Comparison of ENCODE assay signal across 8 cellular contexts in the genomic region with DNA sequence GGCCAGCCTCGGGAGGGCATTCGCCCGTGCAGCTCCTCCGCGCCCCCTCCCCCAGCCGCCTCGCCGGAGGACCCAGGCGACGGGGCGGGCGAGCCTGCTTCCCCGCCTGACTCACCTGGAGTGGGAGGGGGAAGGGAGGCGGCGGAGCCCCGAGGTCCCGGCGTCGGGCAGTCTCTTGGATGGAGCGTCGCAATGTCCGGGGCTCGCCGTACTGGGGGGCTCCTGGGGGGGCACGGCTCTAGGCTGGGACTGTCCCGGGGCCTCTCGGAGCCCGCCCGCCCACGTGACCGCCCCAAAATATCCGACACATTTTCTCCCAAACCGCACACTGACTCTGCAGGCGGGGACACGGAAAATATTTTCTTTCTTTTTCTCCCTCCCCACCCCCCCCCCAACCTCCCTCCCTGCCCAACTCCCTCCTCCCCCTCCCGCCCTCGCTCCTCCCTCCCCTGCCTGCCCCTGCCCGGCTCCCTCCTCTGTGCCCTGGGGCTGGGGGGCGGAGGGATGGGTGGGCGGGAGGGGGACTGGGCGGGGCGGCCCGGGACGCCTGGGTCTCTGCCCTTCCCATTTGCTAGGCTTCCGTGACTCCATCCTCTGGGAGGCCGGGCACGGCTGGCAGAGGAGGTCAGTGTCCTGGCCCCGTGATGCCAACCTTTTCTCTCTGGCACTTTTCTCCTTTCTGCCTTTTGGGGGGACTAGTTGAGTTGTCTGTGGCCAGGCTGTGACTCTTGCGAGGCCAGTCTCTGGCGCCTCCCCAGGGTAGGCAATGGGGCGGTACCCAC. TPM values are rescaled to one million over a fixed set of nuclear protein-coding genes. Genes with fewer than 3 reads are reported as not detected.
DNase-seq lines count a peak whose midpoint lies in the region; ATAC-seq, FAIRE-seq and TF ChIP-seq lines count a peak whose summit lies in the region.

A gene (minus strand): TSS at position 351 of the 782 bp plus-strand sequence. CDS start 4,664 bp downstream, outside the sequence.

- no peak within 1 kb of the TSS for H3K27ac ChIP-seq in astrocyte (ENCODE audit: low read depth, low read length)
- H3K27ac ChIP-seq in right atrium auricular region, result peak within 1 kb of the TSS; percentile 75 to 79
- peak within 1 kb of the TSS; percentile 81 to 92 (median 90) for H3K27ac ChIP-seq in sigmoid colon

- intact Hi-C loops in T-helper 1 cell treated with Interleukin-12 subunit alpha and Interleukin-12 subunit beta and Interleukin-4 antibody, amounts not matched to agents 30 ng/mL and 1 ng/mL, for 36 hours (cut with micrococcal nuclease), result loop anchor here (1.0 kb wide), 2 partner anchors 12 to 19 kb away; no protein-coding TSS in a partner anchor
- intact Hi-C loops in sigmoid colon (cut with DNase I), result loop anchor here (2.0 kb wide), 2 partner anchors 13 to 19 kb away; no protein-coding TSS in a partner anchor

- no peaks in the 10 kb centered on the region for H3K9me3 ChIP-seq in astrocyte (ENCODE audit: insufficient read depth, low read depth, low read length)
- H3K9me3 ChIP-seq in right atrium auricular region, result no peaks in the 10 kb centered on the region
- no peaks in the 10 kb centered on the region for H3K9me3 ChIP-seq in sigmoid colon

- peaks cover 13% of the 10 kb centered on the region for H3K27me3 Mint-ChIP-seq in astrocyte (ENCODE audit: low read depth, unreplicated experiment)

- H3K36me3 ChIP-seq in astrocyte (ENCODE audit: insufficient read depth, low read length) (no peaks in the 10 kb centered on the region), right atrium auricular region (no peaks in the 10 kb centered on the region), sigmoid colon (peaks cover 0 to 7% (median 3%) of the 10 kb centered on the region in 4 donors)

- WGBS in sigmoid colon, 2 donors, result 1% methylated on average over 49 to 50 of the region's 51 CpGs

- TF ChIP-seq CTCF in astrocyte (IDR thresholded peaks at IDR 0.05; ENCODE audit: insufficient read depth, low read depth, low read length) (no peak), right atrium auricular region (IDR thresholded peaks at IDR 0.05) (no peak), sigmoid colon (IDR thresholded peaks at IDR 0.05) (no peak)

- H4K20me1 ChIP-seq in astrocyte (ENCODE audit: insufficient read depth, low read length), result no peaks in the 10 kb centered on the region

- H2AFZ ChIP-seq in astrocyte (ENCODE audit: low read depth, low read length), result peak within 1 kb of the TSS; percentile 70

- no peak for TF ChIP-seq POLR2A in sigmoid colon (IDR thresholded peaks at IDR 0.05)

- FAIRE-seq in astrocyte (lab: Jason Lieb, UNC), result no peak

- H3K36me3 Mint-ChIP-seq in astrocyte (ENCODE audit: low read depth, unreplicated experiment), result peaks cover 3% of the 10 kb centered on the region

- H3K79me2 ChIP-seq in astrocyte (ENCODE audit: insufficient read depth, low read length), result no peaks in the 10 kb centered on the region

- H3K4me1 Mint-ChIP-seq in astrocyte (ENCODE audit: low read depth, unreplicated experiment), result peaks cover 21% of the 10 kb centered on the region

- peaks cover 24% of the 10 kb centered on the region for H3K4me1 ChIP-seq in astrocyte (ENCODE audit: insufficient read depth, low read length)
- peaks cover 0 to 44% of the 10 kb centered on the region in 2 donors for H3K4me1 ChIP-seq in right atrium auricular region
- H3K4me1 ChIP-seq in sigmoid colon, result peaks cover 0 to 45% (median 38%) of the 10 kb centered on the region in 4 donors

- H3K27ac Mint-ChIP-seq in astrocyte (ENCODE audit: unreplicated experiment), result peak within 1 kb of the TSS; percentile 62

- H3K4me3 ChIP-seq in astrocyte (ENCODE audit: insufficient read depth, low read depth, low read length) (peak within 1 kb of the TSS; percentile 65), right atrium auricular region (peak within 1 kb of the TSS; percentile 43 to 73), sigmoid colon (peak within 1 kb of the TSS; percentile 61 to 80 (median 74))

- H3K4me3 Mint-ChIP-seq in astrocyte (ENCODE audit: unreplicated experiment), result peak within 1 kb of the TSS; percentile 81

- TF ChIP-seq EP300 in sigmoid colon (IDR thresholded peaks at IDR 0.05), result no peak

- peaks cover 8% of the 10 kb centered on the region for H3K27me3 ChIP-seq in astrocyte (ENCODE audit: insufficient read depth, low read length)
- H3K27me3 ChIP-seq in right atrium auricular region, result no peaks in the 10 kb centered on the region
- H3K27me3 ChIP-seq in sigmoid colon, result no peaks in the 10 kb centered on the region

- peak within 1 kb of the TSS; percentile 77 for H3K9ac ChIP-seq in astrocyte (ENCODE audit: low read length)

- H3K4me2 ChIP-seq in astrocyte (ENCODE audit: low read length), result peak within 1 kb of the TSS; percentile 85

- ATAC-seq in HG03342 (IDR thresholded peaks at IDR 0.05; ENCODE audit: unreplicated experiment), result no peak

- H3K9me3 Mint-ChIP-seq in astrocyte (ENCODE audit: unreplicated experiment), result no peaks in the 10 kb centered on the region

- DNase-seq in AG08395 (ENCODE audit: low spot score), result peak; percentile 92
- peak; percentile 13 for DNase-seq in HCEC 1CT
- DNase-seq in astrocyte (ENCODE audit: low read depth), result peak; percentile 27
- peak; percentile 75 for DNase-seq in right atrium auricular region (ENCODE audit: low spot score)
- DNase-seq in sigmoid colon, result peak; percentile 85
- no peak for DNase-seq in globus pallidus (ENCODE audit: low spot score)

RNA-seq across cellular contexts. Expression of the gene that starts here (rescaled TPM):
- 56.8 and 62.0 TPM in 2 replicates for total RNA-seq in T-helper 1 cell treated with Interleukin-12 subunit alpha and Interleukin-12 subunit beta and Interleukin-4 antibody, amounts not matched to agents 30 ng/mL and 1 ng/mL, for 36 hours
- total RNA-seq in astrocyte (10.1 and 11.7 TPM in 2 replicates), right atrium auricular region (10 to 100 TPM; 14.8 to 15.0 TPM), sigmoid colon (10 to 100 TPM in 3 of 4 donors, 1 to 10 TPM in 1; 9.9 to 17.2 (median 15.4) TPM)
- 10 to 100 TPM in 1 of 3 donors, 1 to 10 TPM in 2; 3.2 to 10.3 (median 6.0) TPM for polyA plus RNA-seq in sigmoid colon
